Comparison of ENCODE assay signal across 8 cellular contexts in the genomic region with DNA sequence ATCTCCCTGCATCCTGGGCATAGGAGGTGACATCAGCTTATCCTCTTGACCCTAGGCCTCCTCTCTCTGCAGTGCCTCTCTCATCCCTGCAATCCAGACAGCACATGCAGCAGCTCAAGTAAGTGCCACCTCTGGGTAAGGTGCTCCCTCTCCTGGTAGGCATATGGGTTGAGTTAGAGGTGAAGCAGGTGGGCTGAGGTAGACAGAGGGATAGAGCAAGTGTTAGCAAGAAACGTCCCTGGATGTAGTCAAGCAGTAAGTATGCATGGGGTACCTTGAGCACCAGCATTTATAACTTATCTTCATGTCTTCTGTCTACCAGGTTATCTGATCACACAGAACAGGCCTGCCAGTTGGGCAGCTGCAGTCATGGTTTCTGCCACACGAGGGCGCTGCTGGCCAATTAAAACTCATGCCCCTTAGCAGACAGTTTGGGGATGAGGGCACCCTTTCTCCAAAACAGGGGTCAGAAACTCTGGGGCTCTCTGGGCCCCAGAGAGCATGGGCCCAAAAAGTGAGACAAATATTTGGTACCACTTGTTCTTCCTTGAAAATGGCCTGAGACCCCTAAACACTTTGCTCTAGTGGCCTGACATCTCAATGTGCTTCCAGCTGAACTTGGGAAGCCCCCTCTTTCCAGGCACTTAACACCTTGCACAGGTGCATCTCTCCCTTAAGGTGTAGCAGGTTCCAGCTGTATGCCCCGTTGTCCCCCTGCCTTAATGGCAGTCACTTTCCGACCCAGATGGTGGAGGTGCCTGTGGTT. TPM values are rescaled to one million over a fixed set of nuclear protein-coding genes. Genes with fewer than 3 reads are reported as not detected.
A peak's percentile ranks its signal among the peaks of the same experiment; 100 is the strongest.
DNase-seq lines count a peak whose midpoint lies in the region; ATAC-seq and TF ChIP-seq lines count a peak whose summit lies in the region.

No MANE protein-coding gene starts in this region.

- no peak overlapping the region for H3K9ac ChIP-seq in Karpas-422 (ENCODE audit: low read length)

- no peaks in the 10 kb centered on the region for H3K9me2 ChIP-seq in Karpas-422 (replicated peaks; ENCODE audit: insufficient read depth, low read length)

- H4K20me1 ChIP-seq in Karpas-422 (ENCODE audit: insufficient read depth, low read depth, low read length), result no peaks in the 10 kb centered on the region

- in situ Hi-C loops in astrocyte of the cerebellum (cut with HindIII; ENCODE audit: low sequenced_read_pairs), result no loop called here

- ATAC-seq in HG03095 (IDR thresholded peaks at IDR 0.05; ENCODE audit: unreplicated experiment), result no peak

- H3K4me3 ChIP-seq in Karpas-422 (ENCODE audit: low read length) (no peak overlapping the region), astrocyte of the cerebellum (ENCODE audit: low read depth, low read length) (no peak overlapping the region)

- no peaks in the 10 kb centered on the region for H3K27me3 ChIP-seq in Karpas-422 (ENCODE audit: low read length)

- H3K9me3 ChIP-seq in Karpas-422 (ENCODE audit: low read length), result no peaks in the 10 kb centered on the region

- H3K79me2 ChIP-seq in Karpas-422 (ENCODE audit: low read length), result no peaks in the 10 kb centered on the region

- H2AFZ ChIP-seq in Karpas-422 (ENCODE audit: low read length), result no peak overlapping the region

- no peak overlapping the region for H3K4me2 ChIP-seq in Karpas-422 (ENCODE audit: low read depth, low read length, poor library complexity, severe bottlenecking)

- DNase-seq in Daoy (ENCODE audit: low read depth) (peak; percentile 45), Karpas-422 (peak; percentile 90), T-helper 22 cell (ENCODE audit: low read depth) (peak; percentile 28), astrocyte of the cerebellum (ENCODE audit: low read depth) (no peak), iPS-NIHi11 (ENCODE audit: low spot score) (peak; percentile 84), GF-D8 (lab: John Stamatoyannopoulos, UW) (no peak)
- DNase-seq in stimulated activated CD4-positive, alpha-beta T cell treated with anti-CD3 and anti-CD28 coated beads, Interleukin-12 subunit alpha, Interleukin-12 subunit beta, amount 100 ng/mL, for 48 hours (ENCODE audit: low read depth in 2 of 3, low spot score in 1 of 3), result peak; percentile 50 to 89 (median 52)

- H3K4me1 ChIP-seq in Karpas-422 (ENCODE audit: low read length), result peaks cover 50% of the 10 kb centered on the region

- H3K27ac ChIP-seq in Karpas-422 (ENCODE audit: low read length), result peak overlapping the region; percentile 92

- peak; percentile 90 for TF ChIP-seq CTCF in astrocyte of the cerebellum (IDR thresholded peaks at IDR 0.05; ENCODE audit: low read depth, low read length, missing control alignments)

- no peaks in the 10 kb centered on the region for H3K36me3 ChIP-seq in Karpas-422 (ENCODE audit: insufficient read depth, low read length)

RNA-seq across cellular contexts. Expression of a gene that starts 59.8 kb away (rescaled TPM):
- not detected in 2 replicates for total RNA-seq in Daoy (2014; rRNA removed; shearing (Covaris generic))
- not detected in 2 replicates for total RNA-seq in Karpas-422 (2014; rRNA removed; shearing (Covaris generic); ENCODE audit: low replicate concordance)

Comparison
In these comparisons a context has a peak if more than half of its experiments do, and no peak if none do; other contexts are left out.
1. DNase-seq: peak in Daoy (single experiment), Karpas-422 (single experiment), T-helper 22 cell (single experiment), iPS-NIHi11 (single experiment) and stimulated activated CD4-positive, alpha-beta T cell treated with anti-CD3 and anti-CD28 coated beads, Interleukin-12 subunit alpha, Interleukin-12 subunit beta, amount 100 ng/mL, for 48 hours (3 of 3); none in astrocyte of the cerebellum (single experiment) and GF-D8 (single experiment).